20 cellular contexts compared by ENCODE assay signal in genomic region chr21:46429754-46430681, GRCh38.
"Had no signal": no experiment of that assay in that cellular context is flagged by ENCODE, and none has a peak within 500 bp of the region (broad histone marks: within the 10 kb centered on the region; RNA-seq: fewer than 3 reads in every experiment).

No MANE protein-coding gene starts in this region.

- H3K4me1 ChIP-seq: heart right ventricle, prostate gland, upper lobe of right lung had no signal

- H3K4me3 Mint-ChIP-seq: activated CD4-positive, alpha-beta memory T cell treated with anti-CD3 and anti-CD28 coated beads for 36 hours; activated naive CD8-positive, alpha-beta T cell treated with anti-CD3 and anti-CD28 coated beads, Interleukin-2, amount 10 ng/mL, durations not matched to agents 7 days and 5 days; dendritic cell treated with granulocyte-macrophage colony-stimulating factor and Interleukin-4, amounts not matched to agents 40 ng/mL and 50 ng/mL, for 4 days; nephron had no signal

- H3K9me3 ChIP-seq: heart right ventricle, prostate gland, thoracic aorta, upper lobe of right lung had no signal

- H3K27ac ChIP-seq: brain microvascular endothelial cell, heart right ventricle, prostate gland, thoracic aorta, upper lobe of right lung, VCaP had no signal

- FAIRE-seq: frontal cortex, islet of Langerhans had no signal

- H3K27me3 Mint-ChIP-seq: activated CD4-positive, alpha-beta memory T cell treated with anti-CD3 and anti-CD28 coated beads for 36 hours; activated naive CD8-positive, alpha-beta T cell treated with anti-CD3 and anti-CD28 coated beads, Interleukin-2, amount 10 ng/mL, durations not matched to agents 7 days and 5 days; dendritic cell treated with granulocyte-macrophage colony-stimulating factor and Interleukin-4, amounts not matched to agents 40 ng/mL and 50 ng/mL, for 4 days had no signal

- H3K4me3 ChIP-seq: heart right ventricle, prostate gland, thoracic aorta, upper lobe of right lung had no signal

- H3K9me3 Mint-ChIP-seq: activated CD4-positive, alpha-beta memory T cell treated with anti-CD3 and anti-CD28 coated beads for 36 hours; activated naive CD8-positive, alpha-beta T cell treated with anti-CD3 and anti-CD28 coated beads, Interleukin-2, amount 10 ng/mL, durations not matched to agents 7 days and 5 days; dendritic cell treated with granulocyte-macrophage colony-stimulating factor and Interleukin-4, amounts not matched to agents 40 ng/mL and 50 ng/mL, for 4 days; nephron had no signal

- H3K27me3 ChIP-seq: brain microvascular endothelial cell, heart right ventricle, upper lobe of right lung had no signal

- DNase-seq: activated CD4-positive, alpha-beta memory T cell treated with anti-CD3 and anti-CD28 coated beads for 36 hours; activated gamma-delta T cell; activated naive CD8-positive, alpha-beta T cell treated with anti-CD3 and anti-CD28 coated beads, Interleukin-2, amount 10 ng/mL, durations not matched to agents 7 days and 5 days; activated T-cell treated with anti-CD3 and anti-CD28 coated beads, Interleukin-2, amount 50 U/mL, for 48 hours; brain microvascular endothelial cell; cerebellar nuclear complex; effector memory CD4-positive, alpha-beta T cell; heart right ventricle; mesenchymal stem cell; occipital lobe; upper lobe of right lung had no signal

- ATAC-seq: heart right ventricle, left lobe of liver, sciatic nerve, upper lobe of right lung had no signal

- H3K27ac Mint-ChIP-seq: activated CD4-positive, alpha-beta memory T cell treated with anti-CD3 and anti-CD28 coated beads for 36 hours; nephron had no signal
